ENCODE assay signal across 24 cellular contexts in genomic region chr10:95425592-95426465, GRCh38.
DNase-seq lines count a peak whose midpoint lies in the region; ATAC-seq and TF ChIP-seq lines count a peak whose summit lies in the region.
"Had no signal": no experiment of that assay in that cellular context is flagged by ENCODE, and none has a peak within 500 bp of the region (broad histone marks: within the 10 kb centered on the region; RNA-seq: fewer than 3 reads in every experiment).

No MANE protein-coding gene starts in this region.

- POLR2A ChIA-PET in A673 (lab: Charles Lee; ENCODE audit: low non-redundant PET): no interaction called here

- H3K9ac ChIP-seq in mesendoderm (ENCODE audit: low read length): no peak overlapping the region

- H3K4me3 Mint-ChIP-seq in brain (no peak overlapping the region), mesothelial cell of epicardium (no peak overlapping the region)
- H3K4me3 Mint-ChIP-seq: CD4-positive, CD25-positive, alpha-beta regulatory T cell; HFFc6; IgD-negative memory B cell; naive B cell; stimulated activated memory B cell treated with anti-CD40 and anti-IgM and Interleukin-4, amounts not matched to agents 10 μg/mL and 1 μg/mL and 100 μg/mL, for 72 hours had no signal

- no peak overlapping the region for H2BK15ac ChIP-seq in mesendoderm (replicated peaks; ENCODE audit: low read depth)

- in situ Hi-C loops in transverse colon (cut with MboI; ENCODE audit: low pct_ligation_motif_present in 1 of 4, low pct_unique_long_range_greater_than_20kb in 1 of 4, low sequenced_read_pairs in 3 of 4): loop anchor here in 1 of 4 donors (25.0 kb wide), 1 partner anchor 411 kb away; no protein-coding TSS in a partner anchor

- intact Hi-C loops in left ventricle myocardium inferior (cut with micrococcal nuclease): no loop called here
- intact Hi-C loops in left cardiac atrium (cut with DNase I): no loop called here
- intact Hi-C loops in transverse colon (cut with DNase I; ENCODE audit: low total_unique reads): no loop called here
- intact Hi-C loops in A673 (cut with micrococcal nuclease; ENCODE audit: unreplicated experiment): no loop called here

- ATAC-seq in left cardiac atrium: no peak
- ATAC-seq: stimulated activated memory B cell treated with anti-CD40 and anti-IgM and Interleukin-4, amounts not matched to agents 10 μg/mL and 1 μg/mL and 100 μg/mL, for 72 hours had no signal

- H3K36me3 Mint-ChIP-seq in brain: peaks cover 20% of the 10 kb centered on the region
- H3K36me3 Mint-ChIP-seq in mesothelial cell of epicardium: no peaks in the 10 kb centered on the region
- H3K36me3 Mint-ChIP-seq: CD4-positive, CD25-positive, alpha-beta regulatory T cell; IgD-negative memory B cell; naive B cell; stimulated activated memory B cell treated with anti-CD40 and anti-IgM and Interleukin-4, amounts not matched to agents 10 μg/mL and 1 μg/mL and 100 μg/mL, for 72 hours had no signal

- H3K9me3 Mint-ChIP-seq in brain (no peaks in the 10 kb centered on the region), mesothelial cell of epicardium (no peaks in the 10 kb centered on the region)
- H3K9me3 Mint-ChIP-seq: CD4-positive, CD25-positive, alpha-beta regulatory T cell; HFFc6; IgD-negative memory B cell; naive B cell; stimulated activated memory B cell treated with anti-CD40 and anti-IgM and Interleukin-4, amounts not matched to agents 10 μg/mL and 1 μg/mL and 100 μg/mL, for 72 hours had no signal

- H3K4ac ChIP-seq in mesendoderm (ENCODE audit: low read depth, low read length): no peak overlapping the region

- H2BK120ac ChIP-seq in mesendoderm (ENCODE audit: low read depth, low read length): no peak overlapping the region

- H3K4me3 ChIP-seq in left ventricle myocardium inferior: no peak overlapping the region
- H3K4me3 ChIP-seq in mesendoderm (ENCODE audit: low read length): no peak overlapping the region
- no peak overlapping the region for H3K4me3 ChIP-seq in transverse colon
- H3K4me3 ChIP-seq in A673 (ENCODE audit: low read depth, low read length, poor library complexity, severe bottlenecking): no peak overlapping the region
- H3K4me3 ChIP-seq: SJSA1, skin epidermis, suprapubic skin had no signal

- H3K27me3 ChIP-seq in left ventricle myocardium inferior (ENCODE audit: low read depth): no peaks in the 10 kb centered on the region
- no peaks in the 10 kb centered on the region for H3K27me3 ChIP-seq in mesendoderm (ENCODE audit: insufficient read depth, low read length, poor library complexity)
- H3K27me3 ChIP-seq in transverse colon: no peaks in the 10 kb centered on the region
- H3K27me3 ChIP-seq in A673 (replicated peaks; ENCODE audit: insufficient read depth, low read depth, low read length, poor library complexity): peaks cover 23% of the 10 kb centered on the region
- H3K27me3 ChIP-seq: suprapubic skin had no signal

- BruUV-seq in A673 (replicated peaks; lab: Mats Ljungman, UMichigan): no TSS peak

- TF ChIP-seq POLR2A in transverse colon (IDR thresholded peaks at IDR 0.05): no peak

- H3K4me1 ChIP-seq in left ventricle myocardium inferior (peaks cover 84% of the 10 kb centered on the region), mesendoderm (ENCODE audit: control insufficient read depth, low read depth, low read length) (peaks cover 4% of the 10 kb centered on the region), transverse colon (peaks cover 0 to 45% (median 13%) of the 10 kb centered on the region in 4 donors), A673 (ENCODE audit: insufficient read depth, low read length, poor library complexity, severe bottlenecking) (no peaks in the 10 kb centered on the region)
- H3K4me1 ChIP-seq: SJSA1 had no signal

- H3K9me3 ChIP-seq in left ventricle myocardium inferior (replicated peaks): no peaks in the 10 kb centered on the region
- no peaks in the 10 kb centered on the region for H3K9me3 ChIP-seq in transverse colon
- H3K9me3 ChIP-seq in A673 (ENCODE audit: low read depth, low read length, poor library complexity, severe bottlenecking): no peaks in the 10 kb centered on the region
- H3K9me3 ChIP-seq: SJSA1, suprapubic skin had no signal

- no peak overlapping the region for H3K23ac ChIP-seq in mesendoderm (ENCODE audit: low read length)

- peaks cover 55% of the 10 kb centered on the region for H3K36me3 ChIP-seq in left ventricle myocardium inferior
- H3K36me3 ChIP-seq in mesendoderm (ENCODE audit: control insufficient read depth, insufficient read depth, low read length): no peaks in the 10 kb centered on the region
- no peaks in the 10 kb centered on the region for H3K36me3 ChIP-seq in transverse colon
- H3K36me3 ChIP-seq in A673 (ENCODE audit: insufficient read depth, low read length, poor library complexity, severe bottlenecking): no peaks in the 10 kb centered on the region
- H3K36me3 ChIP-seq: SJSA1 had no signal

- H3K27me3 Mint-ChIP-seq in brain: peaks cover 5% of the 10 kb centered on the region
- no peaks in the 10 kb centered on the region for H3K27me3 Mint-ChIP-seq in mesothelial cell of epicardium (ENCODE audit: low read depth)

- H3K4me1 Mint-ChIP-seq in brain (peaks cover 22% of the 10 kb centered on the region), mesothelial cell of epicardium (peaks cover 12% of the 10 kb centered on the region)
- H3K4me1 Mint-ChIP-seq: IgD-negative memory B cell had no signal

- H2BK5ac ChIP-seq in mesendoderm (ENCODE audit: low read length): no peak overlapping the region

- peak overlapping the region; percentile 37 for H3K56ac ChIP-seq in mesendoderm (ENCODE audit: low read length)

- DNase-seq in left ventricle myocardium inferior (no peak), left cardiac atrium (no peak), mesendoderm (peak; percentile 65), transverse colon (no peak), A673 (ENCODE audit: low spot score) (no peak), mesothelial cell of epicardium (ENCODE audit: low spot score in 2 of 2, unreplicated experiment in 2 of 2) (no peak), NCI-H1694 treated with DMSO at 0.1 percent for 48 hours (lab: John Stamatoyannopoulos, UW) (no peak)
- DNase-seq: activated CD4-positive, alpha-beta T cell treated with anti-CD3 and anti-CD28 coated beads, Interleukin-2, amount 50 U/mL, for 48 hours; activated CD4-positive, CD25-positive, alpha-beta regulatory T cell treated with anti-CD3 and anti-CD28 coated beads, Interleukin-2, amount 50 U/mL, for 72 hours; activated naive CD4-positive, alpha-beta T cell treated with Interleukin-2 at 50 U/mL for 16 hours; CD4-positive, CD25-positive, alpha-beta regulatory T cell; cerebellar nuclear complex; HFFc6; naive B cell; NCI-H1092; NCI-H187; NCI-H446 treated with DMSO at 0.1 percent for 48 hours; NCI-H774 had no signal

- H3K79me2 ChIP-seq in mesendoderm (ENCODE audit: control insufficient read depth, insufficient read depth, low read length): no peaks in the 10 kb centered on the region

- H4K8ac ChIP-seq in mesendoderm (ENCODE audit: low read depth, low read length): no peak overlapping the region

- H2AK5ac ChIP-seq in mesendoderm (ENCODE audit: low read length): no peak overlapping the region

- H3K79me1 ChIP-seq in mesendoderm (ENCODE audit: low read length): no peaks in the 10 kb centered on the region

- peak overlapping the region; percentile 92 for H3K27ac ChIP-seq in left ventricle myocardium inferior (replicated peaks)
- H3K27ac ChIP-seq in mesendoderm (ENCODE audit: low read depth, low read length): no peak overlapping the region
- H3K27ac ChIP-seq in transverse colon: peak overlapping the region in 3 of 4 donors; percentile 28 to 69 (median 69)
- H3K27ac ChIP-seq in A673 (ENCODE audit: low read depth, low read length, poor library complexity, severe bottlenecking): no peak overlapping the region
- H3K27ac ChIP-seq: SJSA1, skin epidermis, suprapubic skin had no signal

- no CpG with 5 or more reads among the region's 2 CpGs for WGBS in mesendoderm (ENCODE audit: extremely low coverage, insufficient coverage, low lambda C conversion rate)
- WGBS in transverse colon (ENCODE audit: low coverage in 1 of 2), 2 donors: 61 to 70% methylated on average over 1 to 2 of the region's 2 CpGs

- no peak overlapping the region for H3K18ac ChIP-seq in mesendoderm (ENCODE audit: low read length)

- no peak overlapping the region for H3K4me2 ChIP-seq in mesendoderm (ENCODE audit: low read length)

- H3K27ac Mint-ChIP-seq in brain: peak overlapping the region in 3 of 5 experiments; percentile 29 to 69 (median 39)
- no peak overlapping the region for H3K27ac Mint-ChIP-seq in mesothelial cell of epicardium
- H3K27ac Mint-ChIP-seq: CD4-positive, CD25-positive, alpha-beta regulatory T cell; HFFc6; IgD-negative memory B cell; naive B cell; stimulated activated memory B cell treated with anti-CD40 and anti-IgM and Interleukin-4, amounts not matched to agents 10 μg/mL and 1 μg/mL and 100 μg/mL, for 72 hours had no signal

- TF ChIP-seq CTCF in left ventricle myocardium inferior (IDR thresholded peaks at IDR 0.05; ENCODE audit: borderline replicate concordance) (no peak), brain (conservative IDR thresholded peaks at IDR 0.05) (no peak), transverse colon (IDR thresholded peaks at IDR 0.05) (no peak), A673 (conservative IDR thresholded peaks at IDR 0.05; ENCODE audit: low read depth, low read length) (no peak), mesothelial cell of epicardium (IDR thresholded peaks at IDR 0.05; ENCODE audit: unreplicated experiment) (no peak)

- CTCF ChIA-PET in A673 (lab: Charles Lee): interaction anchor here (0.6 kb wide), 1 partner anchor 156 kb away, joined by 4 read pairs; no protein-coding TSS in a partner anchor

- TF ChIP-seq EP300 in transverse colon (IDR thresholded peaks at IDR 0.05; ENCODE audit: low read depth): no peak

- no peak overlapping the region for H4K5ac ChIP-seq in mesendoderm (ENCODE audit: low read length)

Comparison
In these comparisons a context has a peak if more than half of its experiments do, and no peak if none do; other contexts are left out.
1. H3K27ac ChIP-seq: peak in left ventricle myocardium inferior (single experiment) and transverse colon (3 of 4); none in mesendoderm (single experiment) and A673 (single experiment).